In the genomic region with DNA sequence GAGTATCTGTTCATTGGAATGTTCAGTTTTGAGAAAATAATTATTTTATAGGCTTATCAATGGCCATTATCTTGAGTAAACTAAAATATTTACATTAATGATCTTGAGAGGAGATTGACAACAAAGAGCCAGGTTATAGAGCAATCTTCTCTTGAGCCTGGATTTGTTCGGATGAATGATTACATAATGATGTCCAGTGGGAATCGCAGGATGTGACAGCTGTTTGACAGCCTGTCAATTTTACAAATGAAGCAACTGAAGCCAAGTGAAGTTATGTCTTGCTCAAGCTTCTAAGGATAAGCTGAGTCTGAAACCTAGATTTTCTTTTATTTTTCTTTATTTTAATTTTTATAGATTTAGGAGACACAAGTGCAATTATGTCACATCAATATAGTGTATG, we compare ENCODE assay signal across 29 cellular contexts. TPM values are rescaled to one million over a fixed set of nuclear protein-coding genes. Genes with fewer than 3 reads are reported as not detected.
DNase-seq lines count a peak whose midpoint lies in the region; ATAC-seq and TF ChIP-seq lines count a peak whose summit lies in the region.
"Had no signal": no experiment of that assay in that cellular context is flagged by ENCODE, and none has a peak within 500 bp of the region (broad histone marks: within the 10 kb centered on the region; RNA-seq: fewer than 3 reads in every experiment).

No MANE protein-coding gene starts in this region.

- H3K4me3 ChIP-seq in BLaER1 treated with 17β-estradiol and CSF1 and Interleukin-3, amounts not matched to agents 10 nM and 100 nM, result no peak overlapping the region
- no peak overlapping the region for H3K4me3 ChIP-seq in neural cell (ENCODE audit: low read length)
- H3K4me3 ChIP-seq: A549, BLaER1 had no signal

- ATAC-seq in HG03175 (IDR thresholded peaks at IDR 0.05; ENCODE audit: unreplicated experiment), result no peak
- ATAC-seq: A549; CD8-positive, alpha-beta T cell had no signal

- peak overlapping the region in 6 of 11 experiments; percentile 36 to 78 (median 68); a peak in 10 of 22 replicates for H3K4me2 ChIP-seq in BLaER1 treated with 17β-estradiol and CSF1 and Interleukin-3, amounts not matched to agents 10 nM and 100 nM
- no peak overlapping the region for H3K4me2 ChIP-seq in neural cell (ENCODE audit: low read length)
- H3K4me2 ChIP-seq: A549, BLaER1 had no signal

- TF ChIP-seq RAD21 in neural cell (conservative IDR thresholded peaks at IDR 0.05), result no peak

- DNase-seq in NCI-H2171 treated with DMSO at 0.1 percent for 48 hours (lab: John Stamatoyannopoulos, UW) (peak; percentile 11), NCI-H2171 (lab: John Stamatoyannopoulos, UW) (no peak)
- no peak for DNase-seq in activated effector memory CD4-positive, alpha-beta T cell treated with anti-CD3 and anti-CD28 coated beads, Interleukin-2, amount 50 U/mL, for 16 hours
- DNase-seq: 8988T; ACHN; AML-193; BE2C; C1 segment of cervical spinal cord; Caco-2; Calu3; CD4-positive, alpha-beta memory T cell; CD4-positive, alpha-beta T cell; CD4-positive, CD25-positive, alpha-beta regulatory T cell; CD8-positive, alpha-beta memory T cell; CD8-positive, alpha-beta T cell; COR-L47; DMS 273 treated with DMSO at 0.1 percent for 48 hours; DMS153; DMS79; DMS79 treated with DMSO at 0.1 percent for 48 hours; DND-41; EL had no signal

- peaks cover 0 to 90% (median 48%) of the 10 kb centered on the region in 10 experiments; a peak in 15 of 20 replicates for H3K4me1 ChIP-seq in BLaER1 treated with 17β-estradiol and CSF1 and Interleukin-3, amounts not matched to agents 10 nM and 100 nM
- H3K4me1 ChIP-seq: A549, BE2C, Caco-2 had no signal

- no peaks in the 10 kb centered on the region for H3F3A ChIP-seq in neural cell (ENCODE audit: insufficient read depth, low read length, poor library complexity, severe bottlenecking)

- no peaks in the 10 kb centered on the region for H3K27me3 ChIP-seq in BLaER1 treated with 17β-estradiol and CSF1 and Interleukin-3, amounts not matched to agents 10 nM and 100 nM
- no peaks in the 10 kb centered on the region for H3K27me3 ChIP-seq in neural cell (ENCODE audit: insufficient read depth, low read depth, low read length)
- H3K27me3 ChIP-seq: BE2C, BLaER1 had no signal

- H3K27ac ChIP-seq in BLaER1 treated with 17β-estradiol and CSF1 and Interleukin-3, amounts not matched to agents 10 nM and 100 nM, result peak overlapping the region in 6 of 11 experiments; percentile 69 to 90 (median 82); a peak in 10 of 22 replicates
- H3K27ac ChIP-seq in neural cell (ENCODE audit: low read length), result no peak overlapping the region
- H3K27ac ChIP-seq: 22Rv1, A549, BLaER1, C4-2B had no signal

- H4K20me1 ChIP-seq in BLaER1 treated with 17β-estradiol and CSF1 and Interleukin-3, amounts not matched to agents 10 nM and 100 nM, result no peaks in the 10 kb centered on the region
- H4K20me1 ChIP-seq in neural cell (ENCODE audit: insufficient read depth), result no peaks in the 10 kb centered on the region
- H4K20me1 ChIP-seq: BLaER1 had no signal

- peaks cover 0 to 5% (median 0%) of the 10 kb centered on the region in 11 experiments; a peak in 1 of 22 replicates for H3K36me3 ChIP-seq in BLaER1 treated with 17β-estradiol and CSF1 and Interleukin-3, amounts not matched to agents 10 nM and 100 nM
- no peaks in the 10 kb centered on the region for H3K36me3 ChIP-seq in neural cell (ENCODE audit: insufficient read depth, low read length)
- H3K36me3 ChIP-seq: BE2C, BLaER1 had no signal

- no peaks in the 10 kb centered on the region for H3K79me2 ChIP-seq in neural cell (replicated peaks; ENCODE audit: insufficient read depth, low read length)

- TF ChIP-seq CTCF in neural cell (IDR thresholded peaks at IDR 0.05; ENCODE audit: poor library complexity, severe bottlenecking), result no peak

- TF ChIP-seq EP300 in neural cell (conservative IDR thresholded peaks at IDR 0.05; ENCODE audit: poor library complexity, severe bottlenecking), result peak; percentile 80

- H2AFZ ChIP-seq in neural cell (ENCODE audit: low read depth, low read length), result no peak overlapping the region

- peak overlapping the region in 1 of 11 experiments; percentile 25; a peak in 1 of 22 replicates for H3K9ac ChIP-seq in BLaER1 treated with 17β-estradiol and CSF1 and Interleukin-3, amounts not matched to agents 10 nM and 100 nM
- H3K9ac ChIP-seq in neural cell (ENCODE audit: low read length), result no peak overlapping the region
- H3K9ac ChIP-seq: BLaER1 had no signal

- peaks cover 0 to 35% (median 7%) of the 10 kb centered on the region in 11 experiments; a peak in 12 of 22 replicates for H3K9me3 ChIP-seq in BLaER1 treated with 17β-estradiol and CSF1 and Interleukin-3, amounts not matched to agents 10 nM and 100 nM (replicated peaks in 1 of 11)
- H3K9me3 ChIP-seq in neural cell (ENCODE audit: low read length), result no peaks in the 10 kb centered on the region
- H3K9me3 ChIP-seq: A549, BE2C, BLaER1 had no signal

- no peaks in the 10 kb centered on the region for H3K9me2 ChIP-seq in neural cell (ENCODE audit: insufficient read depth, low read length)

TF ChIP-seq in neural cell, 6 proteins besides CTCF, POLR2A, EP300 and RAD21:
- TF ChIP-seq POLR2AphosphoS5 (IDR thresholded peaks at IDR 0.05) (peak; percentile 74), MXI1 (conservative IDR thresholded peaks at IDR 0.05; ENCODE audit: poor library complexity, severe bottlenecking) (no peak)

RNA-seq across cellular contexts. Expression of a gene that starts 52.1 kb away (rescaled TPM):
- polyA plus RNA-seq in neural cell, result 29.7 and 32.6 TPM in 2 replicates
- polyA minus RNA-seq in neural cell, result 184 and 219 TPM in 2 replicates
